In genomic region chr1:201918343-201918742, GRCh38 we compare ENCODE assay signal across 15 cellular contexts. TPM values are rescaled to one million over a fixed set of nuclear protein-coding genes. Genes with fewer than 3 reads are reported as not detected.
DNase-seq lines count a peak whose midpoint lies in the region; ATAC-seq, FAIRE-seq and TF ChIP-seq lines count a peak whose summit lies in the region.
"Had no signal": no experiment of that assay in that cellular context is flagged by ENCODE, and none has a peak within 500 bp of the region (broad histone marks: within the 10 kb centered on the region; RNA-seq: fewer than 3 reads in every experiment).

No MANE protein-coding gene starts in this region.

- H3K27ac ChIP-seq in ACC112 (ENCODE audit: low read depth, low read length) (peak overlapping the region; percentile 74; the same call in 1 of the 2 replicates), lower lobe of right lung (peak overlapping the region; percentile 47), skeletal muscle tissue (ENCODE audit: low read depth, low read length) (peak overlapping the region; percentile 63), HepG2 (ENCODE audit: extremely low read length, insufficient read depth, low read length) (no peak overlapping the region)

- no peaks in the 10 kb centered on the region for H4K20me1 ChIP-seq in HepG2 (ENCODE audit: insufficient read depth, low read length)

- in situ Hi-C loops in HepG2 (cut with HindIII; ENCODE audit: extremely low pct_ligation_motif_present, low pct_unique_long_range_greater_than_20kb): no loop called here

- DNase-seq in adipocyte (ENCODE audit: low read depth) (no peak), lower lobe of right lung (no peak), NCI-H526 treated with DMSO at 0.1 percent for 48 hours (lab: John Stamatoyannopoulos, UW) (no peak), dermis blood vessel endothelial cell (no peak), globus pallidus (ENCODE audit: low spot score) (no peak), HepG2 (ENCODE audit: low spot score) (no peak)
- DNase-seq: activated CD4-positive, alpha-beta T cell treated with anti-CD3 and anti-CD28 coated beads, Interleukin-2, amount 50 U/mL, for 48 hours; activated T-cell treated with anti-CD3 and anti-CD28 coated beads, Interleukin-2, amount 50 U/mL, for 48 hours; Kasumi-1; NCI-H146 had no signal

- TF ChIP-seq EP300 in HepG2 (IDR thresholded peaks at IDR 0.05; ENCODE audit: low read depth in 2 of 2, low read length in 2 of 2) (no peak), HepG2 (CRISPR knock-in tag; IDR thresholded peaks at IDR 0.05; ENCODE audit: borderline replicate concordance) (no peak)

- no TSS peak for BruUV-seq in HepG2 (replicated peaks; lab: Mats Ljungman, UMichigan)

- H3K4me1 ChIP-seq in ACC112 (ENCODE audit: control insufficient read depth, insufficient read depth, low read length, unreplicated experiment) (peaks cover 27% of the 10 kb centered on the region), adipocyte (ENCODE audit: control insufficient read depth, insufficient read depth, low read length) (peaks cover 62% of the 10 kb centered on the region), lower lobe of right lung (peaks cover 5% of the 10 kb centered on the region), skeletal muscle tissue (ENCODE audit: control insufficient read depth in 3 of 3, insufficient read depth in 3 of 3, low read length in 3 of 3) (peaks cover 38 to 64% (median 44%) of the 10 kb centered on the region in 3 donors), HepG2 (ENCODE audit: insufficient read depth, low read length) (peaks cover 14% of the 10 kb centered on the region)

- no peak overlapping the region for H3K4me3 ChIP-seq in ACC112 (ENCODE audit: low read depth, low read length)
- H3K4me3 ChIP-seq in adipocyte (ENCODE audit: low read length): peak overlapping the region; percentile 39
- no peak overlapping the region for H3K4me3 ChIP-seq in lower lobe of right lung
- no peak overlapping the region for H3K4me3 ChIP-seq in skeletal muscle tissue (ENCODE audit: low read length in 3 of 3)
- H3K4me3 ChIP-seq in HepG2 (replicated peaks in 1 of 3; ENCODE audit: insufficient read depth in 1 of 3, low read depth in 2 of 3, low read length in 3 of 3): no peak overlapping the region

- CTCF ChIA-PET in HepG2 (lab: Yijun Ruan, JAX; ENCODE audit: low intra/inter-chr PET ratio, low total read pairs): no interaction called here

- no peak for FAIRE-seq in HepG2 (lab: Jason Lieb, UNC)
- FAIRE-seq: D721Med, GM19239 had no signal

- no peak for TF ChIP-seq RAD21 in HepG2 (CRISPR knock-in tag; IDR thresholded peaks at IDR 0.05)

- peak overlapping the region; percentile 84 for H3K9ac ChIP-seq in adipocyte (ENCODE audit: low read length)
- peak overlapping the region in 1 of 3 donors; percentile 65 for H3K9ac ChIP-seq in skeletal muscle tissue (ENCODE audit: low read depth in 1 of 3, low read length in 3 of 3)
- H3K9ac ChIP-seq in HepG2 (ENCODE audit: insufficient read depth, low read depth, low read length): no peak overlapping the region

- POLR2A ChIA-PET in HepG2 (lab: Yijun Ruan, JAX): no interaction called here

- H3K9me3 ChIP-seq in adipocyte (ENCODE audit: control insufficient read depth, low read length): peaks cover 4% of the 10 kb centered on the region
- H3K9me3 ChIP-seq in lower lobe of right lung: no peaks in the 10 kb centered on the region
- H3K9me3 ChIP-seq in skeletal muscle tissue (ENCODE audit: control insufficient read depth in 3 of 3, low read length in 3 of 3): no peaks in the 10 kb centered on the region
- H3K9me3 ChIP-seq in HepG2 (ENCODE audit: low read length): no peaks in the 10 kb centered on the region

- no peak for ATAC-seq in lower lobe of right lung
- no peak for ATAC-seq in HepG2
- ATAC-seq: esophagus mucosa had no signal

- H3K27me3 ChIP-seq in ACC112 (ENCODE audit: insufficient read depth, low read length) (no peaks in the 10 kb centered on the region), adipocyte (replicated peaks; ENCODE audit: control insufficient read depth, insufficient read depth, low read length) (no peaks in the 10 kb centered on the region), lower lobe of right lung (ENCODE audit: low read depth) (no peaks in the 10 kb centered on the region), skeletal muscle tissue (ENCODE audit: control insufficient read depth in 3 of 3, insufficient read depth in 3 of 3, low read length in 3 of 3) (no peaks in the 10 kb centered on the region), HepG2 (ENCODE audit: control insufficient read depth in 1 of 2, insufficient read depth in 2 of 2, low read length in 2 of 2) (peaks cover 0 to 29% of the 10 kb centered on the region in 2 experiments; a peak in 4 of 5 replicates)

- no peaks in the 10 kb centered on the region for H3K36me3 ChIP-seq in ACC112 (ENCODE audit: insufficient read depth, low read length)
- H3K36me3 ChIP-seq in adipocyte (ENCODE audit: control insufficient read depth, insufficient read depth, low read length, severe bottlenecking): peaks cover 2% of the 10 kb centered on the region
- no peaks in the 10 kb centered on the region for H3K36me3 ChIP-seq in lower lobe of right lung
- H3K36me3 ChIP-seq in skeletal muscle tissue (ENCODE audit: control insufficient read depth in 3 of 3, insufficient read depth in 3 of 3, low read length in 3 of 3): peaks cover 0 to 2% (median 0%) of the 10 kb centered on the region in 3 donors
- no peaks in the 10 kb centered on the region for H3K36me3 ChIP-seq in HepG2 (replicated peaks in 1 of 2; ENCODE audit: control insufficient read depth in 1 of 2, insufficient read depth in 2 of 2, low read length in 2 of 2)

- H2AFZ ChIP-seq in ACC112 (ENCODE audit: low read length, unreplicated experiment): no peak overlapping the region
- no peak overlapping the region for H2AFZ ChIP-seq in HepG2 (ENCODE audit: low read length)

- intact Hi-C loops in lower lobe of right lung (cut with DNase I) (no loop called here), HepG2 (cut with micrococcal nuclease; ENCODE audit: unreplicated experiment) (no loop called here)

- no peak overlapping the region for H3K4me2 ChIP-seq in HepG2 (ENCODE audit: low read depth, low read length)

- 8% methylated on average over 5 of the region's 5 CpGs for WGBS in HepG2 (ENCODE audit: low lambda C conversion rate)

- no peak for TF ChIP-seq CTCF in lower lobe of right lung (IDR thresholded peaks at IDR 0.05)
- no peak for TF ChIP-seq CTCF in HepG2 (CRISPR knock-in tag; IDR thresholded peaks at IDR 0.05)

- H3K79me2 ChIP-seq in ACC112 (ENCODE audit: control insufficient read depth, insufficient read depth, low read length, unreplicated experiment) (no peaks in the 10 kb centered on the region), HepG2 (ENCODE audit: insufficient read depth, low read length) (no peaks in the 10 kb centered on the region)

- TF ChIP-seq POLR2A in HepG2 (IDR thresholded peaks at IDR 0.05; ENCODE audit: insufficient read depth in 1 of 2, low read depth in 2 of 2, low read length in 2 of 2): no peak

RNA-seq across cellular contexts. Expression of gene LMOD1, which starts 28.0 kb away (rescaled TPM):
- total RNA-seq in lower lobe of right lung (24.2 TPM), skeletal muscle tissue (15.1 TPM), dermis blood vessel endothelial cell (under 0.01 TPM in 1 of 2 replicates, not detected in the other), HepG2 (2016; rRNA removed; fragmentation: Illumina TruSeq; extraction: Trizol) (not detected in 2 replicates)
- not detected in 2 replicates for total RNA-seq in HepG2 (2016; cell fraction: cytosol; rRNA removed; fragmentation: Illumina TruSeq; extraction: Trizol; ENCODE audit: low read depth)
- total RNA-seq in HepG2 (2016; cell fraction: insoluble cytoplasmic fraction; rRNA removed; fragmentation: Illumina TruSeq; extraction: Trizol): not detected in 2 replicates
- not detected in 2 replicates for total RNA-seq in HepG2 (2016; cell fraction: membrane; rRNA removed; fragmentation: Illumina TruSeq; extraction: Trizol)
- total RNA-seq in HepG2 (2016; cell fraction: nucleus; rRNA removed; fragmentation: Illumina TruSeq; extraction: Trizol): not detected in 2 replicates
- polyA plus RNA-seq in HepG2 (2011; rRNA removed): not detected in 2 replicates
- 0.01 TPM in 1 of 2 replicates, not detected in the other for polyA plus RNA-seq in HepG2 (2011; cell fraction: cytosol; rRNA removed)
- not detected in 2 replicates for polyA plus RNA-seq in HepG2 (2011; cell fraction: nucleus; rRNA removed)
- not detected in 2 replicates for polyA plus RNA-seq in HepG2 (2012)
- not detected in 2 replicates for polyA plus RNA-seq in HepG2 (2016; cell fraction: cytosol; fragmentation: Illumina TruSeq; extraction: Trizol; ENCODE audit: low read depth)
- not detected in 2 replicates for polyA plus RNA-seq in HepG2 (2016; cell fraction: insoluble cytoplasmic fraction; fragmentation: Illumina TruSeq; extraction: Trizol; ENCODE audit: low read depth)
- not detected in 2 replicates for polyA plus RNA-seq in HepG2 (2016; cell fraction: membrane; fragmentation: Illumina TruSeq; extraction: Trizol; ENCODE audit: low read depth)
- polyA plus RNA-seq in HepG2 (2016; cell fraction: nucleus; fragmentation: Illumina TruSeq; extraction: Trizol; ENCODE audit: insufficient read depth, low read depth): not detected in 2 replicates
- polyA minus RNA-seq in HepG2 (2011; rRNA and poly(A)+ RNA removed; ENCODE audit: low replicate concordance): 0.07 TPM in 1 of 2 replicates, not detected in the other
- polyA minus RNA-seq in HepG2 (2011; cell fraction: cytosol; rRNA and poly(A)+ RNA removed): not detected in 2 replicates
- polyA minus RNA-seq in HepG2 (2011; cell fraction: nucleus; rRNA and poly(A)+ RNA removed): not detected in 2 replicates

RNA-seq across cellular contexts. Expression of gene SHISA4, which starts 29.6 kb away (rescaled TPM):
- total RNA-seq in lower lobe of right lung (7.8 TPM), skeletal muscle tissue (50.1 TPM), dermis blood vessel endothelial cell (9.6 and 15.7 TPM in 2 replicates), HepG2 (2016; rRNA removed; fragmentation: Illumina TruSeq; extraction: Trizol) (0.24 and 0.51 TPM in 2 replicates)
- 0.97 and 1.8 TPM in 2 replicates for total RNA-seq in HepG2 (2016; cell fraction: cytosol; rRNA removed; fragmentation: Illumina TruSeq; extraction: Trizol; ENCODE audit: low read depth)
- total RNA-seq in HepG2 (2016; cell fraction: insoluble cytoplasmic fraction; rRNA removed; fragmentation: Illumina TruSeq; extraction: Trizol): 0.21 and 0.45 TPM in 2 replicates
- total RNA-seq in HepG2 (2016; cell fraction: membrane; rRNA removed; fragmentation: Illumina TruSeq; extraction: Trizol): 0.86 and 1.4 TPM in 2 replicates
- 0.44 and 0.47 TPM in 2 replicates for total RNA-seq in HepG2 (2016; cell fraction: nucleus; rRNA removed; fragmentation: Illumina TruSeq; extraction: Trizol)
- 1.0 and 1.1 TPM in 2 replicates for polyA plus RNA-seq in HepG2 (2011; rRNA removed)
- 0.59 and 1.4 TPM in 2 replicates for polyA plus RNA-seq in HepG2 (2011; cell fraction: cytosol; rRNA removed)
- 0.83 and 1.5 TPM in 2 replicates for polyA plus RNA-seq in HepG2 (2011; cell fraction: nucleus; rRNA removed)
- 0.17 TPM in 1 of 2 replicates, not detected in the other for polyA plus RNA-seq in HepG2 (2012)
- polyA plus RNA-seq in HepG2 (2016; cell fraction: cytosol; fragmentation: Illumina TruSeq; extraction: Trizol; ENCODE audit: low read depth): 2.6 and 3.1 TPM in 2 replicates
- 0.36 and 0.81 TPM in 2 replicates for polyA plus RNA-seq in HepG2 (2016; cell fraction: insoluble cytoplasmic fraction; fragmentation: Illumina TruSeq; extraction: Trizol; ENCODE audit: low read depth)
- polyA plus RNA-seq in HepG2 (2016; cell fraction: membrane; fragmentation: Illumina TruSeq; extraction: Trizol; ENCODE audit: low read depth): 2.1 and 2.2 TPM in 2 replicates
- 0.72 and 1.3 TPM in 2 replicates for polyA plus RNA-seq in HepG2 (2016; cell fraction: nucleus; fragmentation: Illumina TruSeq; extraction: Trizol; ENCODE audit: insufficient read depth, low read depth)
- 1.0 and 5.4 TPM in 2 replicates for polyA minus RNA-seq in HepG2 (2011; rRNA and poly(A)+ RNA removed; ENCODE audit: low replicate concordance)
- polyA minus RNA-seq in HepG2 (2011; cell fraction: cytosol; rRNA and poly(A)+ RNA removed): not detected in 2 replicates
- not detected in 2 replicates for polyA minus RNA-seq in HepG2 (2011; cell fraction: nucleus; rRNA and poly(A)+ RNA removed)

RNA-seq across cellular contexts. Expression of gene TIMM17A, which starts 37.0 kb away (rescaled TPM):
- 28.5 TPM for total RNA-seq in lower lobe of right lung
- total RNA-seq in skeletal muscle tissue: 25.1 TPM
- 52.9 and 67.0 TPM in 2 replicates for total RNA-seq in dermis blood vessel endothelial cell
- total RNA-seq in HepG2 (2016; rRNA removed; fragmentation: Illumina TruSeq; extraction: Trizol): 97.8 and 115 TPM in 2 replicates
- 11.9 and 13.6 TPM in 2 replicates for total RNA-seq in HepG2 (2016; cell fraction: cytosol; rRNA removed; fragmentation: Illumina TruSeq; extraction: Trizol; ENCODE audit: low read depth)
- 101 and 122 TPM in 2 replicates for total RNA-seq in HepG2 (2016; cell fraction: insoluble cytoplasmic fraction; rRNA removed; fragmentation: Illumina TruSeq; extraction: Trizol)
- total RNA-seq in HepG2 (2016; cell fraction: membrane; rRNA removed; fragmentation: Illumina TruSeq; extraction: Trizol): 28.7 and 32.9 TPM in 2 replicates
- 60.9 and 62.3 TPM in 2 replicates for total RNA-seq in HepG2 (2016; cell fraction: nucleus; rRNA removed; fragmentation: Illumina TruSeq; extraction: Trizol)
- 41.2 and 50.8 TPM in 2 replicates for polyA plus RNA-seq in HepG2 (2011; rRNA removed)
- polyA plus RNA-seq in HepG2 (2011; cell fraction: cytosol; rRNA removed): 21.0 and 31.9 TPM in 2 replicates
- 13.4 and 17.3 TPM in 2 replicates for polyA plus RNA-seq in HepG2 (2011; cell fraction: nucleus; rRNA removed)
- polyA plus RNA-seq in HepG2 (2012): 33.7 and 42.3 TPM in 2 replicates
- 10.8 and 12.4 TPM in 2 replicates for polyA plus RNA-seq in HepG2 (2016; cell fraction: cytosol; fragmentation: Illumina TruSeq; extraction: Trizol; ENCODE audit: low read depth)
- 102 and 120 TPM in 2 replicates for polyA plus RNA-seq in HepG2 (2016; cell fraction: insoluble cytoplasmic fraction; fragmentation: Illumina TruSeq; extraction: Trizol; ENCODE audit: low read depth)
- 20.6 and 23.3 TPM in 2 replicates for polyA plus RNA-seq in HepG2 (2016; cell fraction: membrane; fragmentation: Illumina TruSeq; extraction: Trizol; ENCODE audit: low read depth)
- 92.4 and 105 TPM in 2 replicates for polyA plus RNA-seq in HepG2 (2016; cell fraction: nucleus; fragmentation: Illumina TruSeq; extraction: Trizol; ENCODE audit: insufficient read depth, low read depth)
- 20.7 and 68.8 TPM in 2 replicates for polyA minus RNA-seq in HepG2 (2011; rRNA and poly(A)+ RNA removed; ENCODE audit: low replicate concordance)
- 12.0 and 12.4 TPM in 2 replicates for polyA minus RNA-seq in HepG2 (2011; cell fraction: cytosol; rRNA and poly(A)+ RNA removed)
- 29.9 and 30.0 TPM in 2 replicates for polyA minus RNA-seq in HepG2 (2011; cell fraction: nucleus; rRNA and poly(A)+ RNA removed)

Comparison
In these comparisons a context has a peak if more than half of its experiments do, and no peak if none do; other contexts are left out.
1. RNA of gene LMOD1, which starts 28.0 kb away (total RNA-seq): 24.2 TPM in lower lobe of right lung (single experiment) and 15.1 TPM in skeletal muscle tissue (single experiment); under 0.01 TPM in dermis blood vessel endothelial cell and not detected in HepG2; every median in the first group is over 10 times any median in the second.